9 cellular contexts compared by ENCODE assay signal in the genomic region with DNA sequence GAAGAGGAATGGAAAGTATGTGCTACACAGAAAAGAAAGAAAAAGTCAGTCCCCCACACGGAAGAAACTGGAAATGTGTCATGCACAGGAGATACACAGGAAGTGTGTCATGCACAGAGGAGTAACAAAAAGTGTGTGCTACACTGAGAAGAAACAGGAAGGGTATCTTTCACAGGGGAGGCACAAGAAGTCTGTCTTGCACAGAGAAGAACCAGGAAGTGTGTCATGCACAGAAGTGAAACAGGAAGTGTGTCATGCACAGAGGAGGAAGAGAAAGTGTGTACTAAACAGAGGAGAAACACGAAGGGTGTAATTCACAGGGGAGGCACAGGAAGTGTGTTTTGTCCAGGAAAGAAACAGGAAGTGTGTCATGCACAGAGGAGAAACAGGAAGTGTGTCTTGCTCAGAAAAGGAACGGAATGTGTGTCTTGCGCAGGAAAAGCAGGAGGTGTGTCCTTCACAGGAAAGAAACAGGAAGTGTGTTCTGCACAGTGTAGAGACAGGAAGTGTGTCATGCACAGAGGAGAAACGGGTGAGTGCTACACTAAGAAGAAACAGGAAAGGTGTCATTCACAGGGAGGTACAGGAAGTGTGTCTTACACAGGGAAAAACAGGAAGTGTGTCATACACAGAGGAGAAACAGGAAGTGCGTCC.
A peak's percentile ranks its signal among the peaks of the same experiment; 100 is the strongest.
DNase-seq lines count a peak whose midpoint lies in the region; ATAC-seq, FAIRE-seq and TF ChIP-seq lines count a peak whose summit lies in the region.
"Had no signal": no experiment of that assay in that cellular context is flagged by ENCODE, and none has a peak within 500 bp of the region (broad histone marks: within the 10 kb centered on the region; RNA-seq: fewer than 3 reads in every experiment).

No MANE protein-coding gene starts in this region.

- H3K36me3 ChIP-seq in naive thymus-derived CD4-positive, alpha-beta T cell (ENCODE audit: control insufficient read depth in 2 of 3, insufficient read depth in 3 of 3, low read length in 3 of 3): no peaks in the 10 kb centered on the region
- no peaks in the 10 kb centered on the region for H3K36me3 ChIP-seq in lower lobe of right lung

- H3K27ac Mint-ChIP-seq in naive thymus-derived CD4-positive, alpha-beta T cell: no peak overlapping the region

- FAIRE-seq in RCC 7860 (lab: Jason Lieb, UNC): no peak

- POLR2A ChIA-PET in naive thymus-derived CD4-positive, alpha-beta T cell (lab: Charles Lee): no interaction called here

- no peak overlapping the region for H3K4me3 Mint-ChIP-seq in naive thymus-derived CD4-positive, alpha-beta T cell
- H3K4me3 Mint-ChIP-seq: activated CD4-positive, alpha-beta memory T cell treated with anti-CD3 and anti-CD28 coated beads, Interleukin-2, amount 10 ng/mL, durations not matched to agents 7 days and 5 days had no signal

- ATAC-seq in HG03064 (IDR thresholded peaks at IDR 0.05; ENCODE audit: low read depth, unreplicated experiment): peak; percentile 30
- peak; percentile 88 for ATAC-seq in naive thymus-derived CD4-positive, alpha-beta T cell
- no peak for ATAC-seq in lower lobe of right lung
- no peak for ATAC-seq in GM21367 (IDR thresholded peaks at IDR 0.05; ENCODE audit: unreplicated experiment)

- peaks cover 0 to 3% (median 0%) of the 10 kb centered on the region in 5 donors for H3K36me3 Mint-ChIP-seq in naive thymus-derived CD4-positive, alpha-beta T cell

- H3K27me3 Mint-ChIP-seq in naive thymus-derived CD4-positive, alpha-beta T cell: no peaks in the 10 kb centered on the region
- H3K27me3 Mint-ChIP-seq: activated CD4-positive, alpha-beta memory T cell treated with anti-CD3 and anti-CD28 coated beads, Interleukin-2, amount 10 ng/mL, durations not matched to agents 7 days and 5 days had no signal

- H3K4me3 ChIP-seq in naive thymus-derived CD4-positive, alpha-beta T cell (ENCODE audit: low read length): peak overlapping the region; percentile 28
- H3K4me3 ChIP-seq in lower lobe of right lung: no peak overlapping the region

- H3K27me3 ChIP-seq in naive thymus-derived CD4-positive, alpha-beta T cell (ENCODE audit: control insufficient read depth in 2 of 2, insufficient read depth in 2 of 2, low read length in 2 of 2): no peaks in the 10 kb centered on the region
- H3K27me3 ChIP-seq in lower lobe of right lung (ENCODE audit: low read depth): no peaks in the 10 kb centered on the region

- peaks cover 0 to 4% (median 0%) of the 10 kb centered on the region in 7 donors for H3K4me1 Mint-ChIP-seq in naive thymus-derived CD4-positive, alpha-beta T cell
- H3K4me1 Mint-ChIP-seq: activated CD4-positive, alpha-beta memory T cell treated with anti-CD3 and anti-CD28 coated beads, Interleukin-2, amount 10 ng/mL, durations not matched to agents 7 days and 5 days had no signal

- no peak for TF ChIP-seq CTCF in lower lobe of right lung (IDR thresholded peaks at IDR 0.05)

- peaks cover 4 to 20% (median 14%) of the 10 kb centered on the region in 3 experiments for H3K9me3 ChIP-seq in naive thymus-derived CD4-positive, alpha-beta T cell (ENCODE audit: control insufficient read depth in 2 of 3, low read length in 3 of 3)
- H3K9me3 ChIP-seq in lower lobe of right lung: peaks cover 7% of the 10 kb centered on the region

- peaks cover 0 to 30% (median 3%) of the 10 kb centered on the region in 11 donors for H3K9me3 Mint-ChIP-seq in naive thymus-derived CD4-positive, alpha-beta T cell
- H3K9me3 Mint-ChIP-seq: activated CD4-positive, alpha-beta memory T cell treated with anti-CD3 and anti-CD28 coated beads, Interleukin-2, amount 10 ng/mL, durations not matched to agents 7 days and 5 days had no signal

- CTCF ChIA-PET in naive thymus-derived CD4-positive, alpha-beta T cell (lab: Charles Lee): no interaction called here

- peak overlapping the region; percentile 52 for H3K27ac ChIP-seq in naive thymus-derived CD4-positive, alpha-beta T cell (ENCODE audit: low read depth, low read length)
- H3K27ac ChIP-seq in lower lobe of right lung: no peak overlapping the region

- H3K4me1 ChIP-seq in naive thymus-derived CD4-positive, alpha-beta T cell (ENCODE audit: control insufficient read depth in 2 of 2, insufficient read depth in 2 of 2, low read length in 2 of 2): peaks cover 0 to 6% of the 10 kb centered on the region in 2 donors
- H3K4me1 ChIP-seq in lower lobe of right lung: no peaks in the 10 kb centered on the region

- DNase-seq in SKM-1 treated with dmso at 0.1 percent for 144 hours (lab: John Stamatoyannopoulos, UW; ENCODE audit: unreplicated experiment) (peak; percentile 16), SKM-1 (lab: John Stamatoyannopoulos, UW; ENCODE audit: unreplicated experiment) (no peak), RCC 7860 (ENCODE audit: low spot score) (peak; percentile 3), lower lobe of right lung (no peak), LoVo (ENCODE audit: low spot score) (no peak)
- peak in 7 of 9 donors; percentile 42 to 77 (median 72) for DNase-seq in naive thymus-derived CD4-positive, alpha-beta T cell
- DNase-seq: activated CD4-positive, alpha-beta memory T cell treated with anti-CD3 and anti-CD28 coated beads, Interleukin-2, amount 10 ng/mL, durations not matched to agents 7 days and 5 days had no signal

- intact Hi-C loops in naive thymus-derived CD4-positive, alpha-beta T cell (cut with micrococcal nuclease): no loop called here
- intact Hi-C loops in lower lobe of right lung (cut with DNase I): no loop called here

Comparison
In these comparisons a context has a peak if more than half of its experiments do, and no peak if none do; other contexts are left out.
1. DNase-seq: peak in SKM-1 treated with dmso at 0.1 percent for 144 hours (single experiment), RCC 7860 (single experiment) and naive thymus-derived CD4-positive, alpha-beta T cell (7 of 9); none in SKM-1 (single experiment), lower lobe of right lung (single experiment) and LoVo (single experiment).
2. ATAC-seq: peak in HG03064 (single experiment) and naive thymus-derived CD4-positive, alpha-beta T cell (single experiment); none in lower lobe of right lung (0 of 2) and GM21367 (single experiment).